22 cellular contexts compared by ENCODE assay signal in the genomic region with DNA sequence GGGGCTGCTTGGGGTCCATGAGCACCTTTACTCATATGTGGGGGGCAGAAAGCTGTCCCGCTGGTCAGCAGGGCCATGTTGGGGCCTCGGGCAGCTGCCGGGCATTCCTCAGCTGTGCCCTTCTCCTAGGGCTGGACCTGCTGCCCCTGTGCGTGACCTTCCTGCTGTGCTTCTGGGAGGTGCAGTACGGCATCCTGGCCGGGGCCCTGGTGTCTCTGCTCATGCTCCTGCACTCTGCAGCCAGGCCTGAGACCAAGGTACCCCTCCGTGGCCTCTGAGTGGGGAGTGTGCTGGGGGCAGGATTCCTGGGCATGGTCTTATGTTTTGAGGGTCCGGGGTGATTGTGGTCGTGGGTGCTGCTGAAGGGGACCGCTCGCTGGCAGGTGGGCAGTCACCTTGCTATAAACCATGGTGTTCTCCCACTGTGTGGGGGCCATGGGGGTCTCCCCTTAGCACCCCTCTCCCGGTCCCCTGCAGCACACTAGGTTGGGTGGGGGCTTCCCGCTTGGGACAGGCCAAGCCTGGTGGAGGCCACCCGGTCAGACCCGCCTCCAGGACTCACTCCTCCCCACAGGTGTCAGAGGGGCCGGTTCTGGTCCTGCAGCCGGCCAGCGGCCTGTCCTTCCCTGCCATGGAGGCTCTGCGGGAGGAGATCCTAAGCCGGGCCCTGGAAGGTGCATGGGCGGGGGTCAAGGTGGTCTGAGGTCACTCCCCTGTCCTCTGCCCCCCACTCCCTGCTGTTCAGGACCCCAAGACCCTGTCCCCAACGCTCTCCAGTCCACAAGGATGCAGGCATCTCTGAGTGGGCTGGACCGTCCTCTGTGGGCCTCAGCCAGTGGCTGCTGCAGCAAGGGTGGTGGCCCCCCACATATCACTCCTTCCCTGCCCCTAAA.
"Had no signal": no experiment of that assay in that cellular context is flagged by ENCODE, and none has a peak within 500 bp of the region (broad histone marks: within the 10 kb centered on the region; RNA-seq: fewer than 3 reads in every experiment).

No MANE protein-coding gene starts in this region.

- ATAC-seq: activated CD4-positive, alpha-beta T cell treated with anti-CD3 and anti-CD28 coated beads for 36 hours; activated CD8-positive, alpha-beta T cell treated with anti-CD3 and anti-CD28 coated beads, Interleukin-2, amount 10 ng/mL, durations not matched to agents 7 days and 5 days; activated naive CD4-positive, alpha-beta T cell treated with anti-CD3 and anti-CD28 coated beads, Interleukin-2, amount 50 U/mL, for 72 hours; activated naive CD8-positive, alpha-beta T cell treated with anti-CD3 and anti-CD28 coated beads, Interleukin-2, amount 50 U/mL, for 24 hours; body of pancreas had no signal

- FAIRE-seq: bronchial epithelial cell had no signal

- H3K27ac ChIP-seq: ascending aorta, body of pancreas, WERI-Rb-1 had no signal

- H3K4me1 ChIP-seq: ascending aorta had no signal

- DNase-seq: activated CD4-positive, alpha-beta T cell treated with anti-CD3 and anti-CD28 coated beads for 36 hours; activated CD4-positive, alpha-beta T cell treated with anti-CD3 and anti-CD28 coated beads, Interleukin-2, amount 50 U/mL, for 4 hours; activated CD8-positive, alpha-beta memory T cell treated with anti-CD3 and anti-CD28 coated beads, Interleukin-2, amount 50 U/mL, for 48 hours; activated CD8-positive, alpha-beta T cell treated with anti-CD3 and anti-CD28 coated beads, Interleukin-2, amount 10 ng/mL, durations not matched to agents 7 days and 5 days; activated naive CD8-positive, alpha-beta T cell treated with anti-CD3 and anti-CD28 coated beads, Interleukin-2, amount 50 U/mL, for 24 hours; activated T-cell treated with anti-CD3 and anti-CD28 coated beads, Interleukin-2, amount 50 U/mL, for 1 hour; amniotic stem cell; body of pancreas; central memory CD4-positive, alpha-beta T cell; MG63; NCI-H1105; NCI-H1436; NCI-H187; NCI-H2081; NCI-H510A treated with DMSO at 0.1 percent for 48 hours; NCI-H69; SIG-M5; T-helper 1 cell; WERI-Rb-1 had no signal

- H3K9me3 ChIP-seq: ascending aorta, body of pancreas, MG63 had no signal

- H3K27me3 ChIP-seq: ascending aorta, body of pancreas, MG63 had no signal

- H3K4me3 ChIP-seq: ascending aorta, body of pancreas, MG63 had no signal
